ENCODE assay signal across 22 cellular contexts in the genomic region with DNA sequence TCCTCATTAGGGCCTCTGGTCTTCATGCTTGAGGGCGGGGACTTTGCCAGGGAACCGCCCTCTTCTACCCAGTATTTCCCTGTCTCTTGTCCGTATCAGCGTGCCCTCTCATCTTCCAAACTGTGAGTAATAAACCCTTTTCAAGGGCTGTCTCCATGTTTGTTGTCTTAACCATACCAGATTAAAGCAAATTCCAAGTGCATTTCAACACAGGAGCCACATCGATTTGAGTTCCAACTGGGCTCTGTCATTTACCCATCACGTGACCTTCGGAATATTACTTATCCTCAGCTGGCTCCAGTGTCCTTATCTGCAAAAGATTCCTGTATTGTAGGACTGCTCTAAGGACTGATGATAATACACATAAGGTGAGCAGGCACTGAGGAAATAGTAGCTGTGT. TPM values are rescaled to one million over a fixed set of nuclear protein-coding genes. Genes with fewer than 3 reads are reported as not detected.
A peak's percentile ranks its signal among the peaks of the same experiment; 100 is the strongest.
DNase-seq lines count a peak whose midpoint lies in the region; ATAC-seq, FAIRE-seq and TF ChIP-seq lines count a peak whose summit lies in the region.
"Had no signal": no experiment of that assay in that cellular context is flagged by ENCODE, and none has a peak within 500 bp of the region (broad histone marks: within the 10 kb centered on the region; RNA-seq: fewer than 3 reads in every experiment).

No MANE protein-coding gene starts in this region.

- peak overlapping the region; percentile 17 for H3K27ac Mint-ChIP-seq in type B pancreatic cell
- H3K27ac Mint-ChIP-seq: CD4-positive, alpha-beta T cell had no signal

- H3K4me1 ChIP-seq in SK-N-SH (ENCODE audit: control insufficient read depth in 1 of 2, insufficient read depth in 2 of 2, low read depth in 1 of 2, low read length in 1 of 2): no peaks in the 10 kb centered on the region
- H3K4me1 ChIP-seq in K562 (replicated peaks in 1 of 2; ENCODE audit: control insufficient read depth in 2 of 2, insufficient read depth in 2 of 2, low read length in 2 of 2): no peaks in the 10 kb centered on the region
- no peaks in the 10 kb centered on the region for H3K4me1 ChIP-seq in hepatocyte (ENCODE audit: insufficient read depth)
- H3K4me1 ChIP-seq: Peyer's patch had no signal

- intact Hi-C loops in K562 (cut with micrococcal nuclease): no loop called here

- TF ChIP-seq CTCF in SK-N-SH (IDR thresholded peaks at IDR 0.05) (no peak), K562 (IDR thresholded peaks at IDR 0.05 in 2 of 3, conservative IDR thresholded peaks at IDR 0.05 in 1 of 3; ENCODE audit: insufficient read depth in 2 of 3, low read depth in 1 of 3, low read length in 3 of 3) (no peak), hepatocyte (IDR thresholded peaks at IDR 0.05; ENCODE audit: poor library complexity) (no peak), type B pancreatic cell (conservative IDR thresholded peaks at IDR 0.05) (no peak)

- H4K20me1 ChIP-seq in SK-N-SH (ENCODE audit: insufficient read depth): no peaks in the 10 kb centered on the region
- H4K20me1 ChIP-seq in K562 (replicated peaks; ENCODE audit: control insufficient read depth, insufficient read depth, low read length): no peaks in the 10 kb centered on the region
- H4K20me1 ChIP-seq in hepatocyte (ENCODE audit: insufficient read depth, poor library complexity, severe bottlenecking): no peaks in the 10 kb centered on the region
- H4K20me1 ChIP-seq: BLaER1 had no signal

- H3K27me3 ChIP-seq in SK-N-SH (ENCODE audit: insufficient read depth): no peaks in the 10 kb centered on the region
- peaks cover 0 to 11% of the 10 kb centered on the region in 2 experiments; a peak in 3 of 5 replicates for H3K27me3 ChIP-seq in K562 (ENCODE audit: control insufficient read depth in 2 of 2, insufficient read depth in 2 of 2, low read length in 2 of 2)
- no peaks in the 10 kb centered on the region for H3K27me3 ChIP-seq in hepatocyte
- H3K27me3 ChIP-seq: BLaER1, Peyer's patch had no signal

- no peak overlapping the region for H3K4me3 Mint-ChIP-seq in type B pancreatic cell
- H3K4me3 Mint-ChIP-seq: CD4-positive, alpha-beta T cell had no signal

- no peaks in the 10 kb centered on the region for H3K4me1 Mint-ChIP-seq in type B pancreatic cell (ENCODE audit: unreplicated experiment)

- 62% methylated on average over 7 of the region's 7 CpGs for WGBS in SK-N-SH (ENCODE audit: low lambda C conversion rate)
- 17% methylated on average over 7 of the region's 7 CpGs for WGBS in K562 (ENCODE audit: insufficient coverage, low coverage, missing lambda C conversion rate)
- 71% methylated on average over 7 of the region's 7 CpGs for WGBS in hepatocyte (ENCODE audit: low lambda C conversion rate, missing lambda C conversion rate)

- CTCF ChIA-PET in SK-N-SH (lab: Yijun Ruan, JAX): interaction anchor here (0.8 to 1.3 kb wide), 3 partner anchors 41 to 110 kb away, joined by 3 to 5 read pairs (median 3); no protein-coding TSS in a partner anchor
- CTCF ChIA-PET in K562 (lab: Yijun Ruan, JAX; ENCODE audit: low intra/inter-chr PET ratio): no interaction called here

- no peak for TF ChIP-seq POLR2A in K562 (conservative IDR thresholded peaks at IDR 0.05)

- H2AFZ ChIP-seq in SK-N-SH (ENCODE audit: low read depth) (no peak overlapping the region), K562 (ENCODE audit: low read depth, low read length) (no peak overlapping the region), hepatocyte (no peak overlapping the region)

- DNase-seq in SK-N-SH: no peak
- DNase-seq in K562 (ENCODE audit: extremely low read depth in 1 of 4, low spot score in 3 of 4): no peak
- DNase-seq in hepatocyte (ENCODE audit: low spot score): peak; percentile 13
- no peak for DNase-seq in type B pancreatic cell (ENCODE audit: extremely low spot score, unreplicated experiment)
- DNase-seq in NCI-H2227 (lab: John Stamatoyannopoulos, UW; ENCODE audit: unreplicated experiment): no peak
- DNase-seq in stimulated activated CD4-positive, alpha-beta T cell treated with anti-CD3 and anti-CD28 coated beads, Interleukin-2, amount 100 ng/mL, for 24 hours: no peak
- DNase-seq in SKM-1 (lab: John Stamatoyannopoulos, UW; ENCODE audit: unreplicated experiment): no peak
- DNase-seq: ACHN; CD4-positive, alpha-beta T cell; COR-L47; DMS153; NCI-H1105; NCI-H2029; NCI-H524 treated with DMSO at 0.1 percent for 48 hours; Peyer's patch had no signal

- no peaks in the 10 kb centered on the region for H3K27me3 Mint-ChIP-seq in type B pancreatic cell
- H3K27me3 Mint-ChIP-seq: CD4-positive, alpha-beta T cell had no signal

- H3K4me2 ChIP-seq in SK-N-SH (no peak overlapping the region), K562 (ENCODE audit: insufficient read depth, low read length) (no peak overlapping the region), hepatocyte (no peak overlapping the region)
- H3K4me2 ChIP-seq: BLaER1 had no signal

- no peak for TF ChIP-seq RAD21 in SK-N-SH (IDR thresholded peaks at IDR 0.05; ENCODE audit: low read length)
- TF ChIP-seq RAD21 in K562 (CRISPR knock-in tag; conservative IDR thresholded peaks at IDR 0.05 in 1 of 2, IDR thresholded peaks at IDR 0.05 in 1 of 2): no peak

- H3K4me3 ChIP-seq in SK-N-SH (ENCODE audit: low read depth in 2 of 2, low read length in 1 of 2) (no peak overlapping the region), K562 (no peak overlapping the region), hepatocyte (no peak overlapping the region)
- H3K4me3 ChIP-seq: BLaER1, Peyer's patch had no signal

- POLR2A ChIA-PET in SK-N-SH (lab: Yijun Ruan, JAX): no interaction called here
- POLR2A ChIA-PET in K562 (lab: Yijun Ruan, JAX): no interaction called here

- no peaks in the 10 kb centered on the region for H3K36me3 ChIP-seq in SK-N-SH (replicated peaks in 1 of 2; ENCODE audit: control insufficient read depth in 1 of 2, insufficient read depth in 2 of 2, low read length in 1 of 2)
- H3K36me3 ChIP-seq in K562 (ENCODE audit: control insufficient read depth, insufficient read depth, low read length): no peaks in the 10 kb centered on the region
- H3K36me3 ChIP-seq in hepatocyte (replicated peaks; ENCODE audit: insufficient read depth, low read depth): no peaks in the 10 kb centered on the region
- H3K36me3 ChIP-seq: BLaER1, Peyer's patch had no signal

- H3K9ac ChIP-seq in SK-N-SH: no peak overlapping the region
- no peak overlapping the region for H3K9ac ChIP-seq in K562 (ENCODE audit: insufficient read depth in 1 of 2, low read depth in 2 of 2, low read length in 2 of 2)
- H3K9ac ChIP-seq: BLaER1 had no signal

- H3K9me3 ChIP-seq in SK-N-SH: no peaks in the 10 kb centered on the region
- H3K9me3 ChIP-seq in K562 (replicated peaks; ENCODE audit: control insufficient read depth, insufficient read depth, low read depth, low read length): no peaks in the 10 kb centered on the region
- H3K9me3 ChIP-seq in hepatocyte (ENCODE audit: low read depth): no peaks in the 10 kb centered on the region
- H3K9me3 ChIP-seq: Peyer's patch had no signal

- no TSS peak for BruUV-seq in K562 (replicated peaks; lab: Mats Ljungman, UMichigan)

- H3K27ac ChIP-seq in SK-N-SH (ENCODE audit: low read depth in 2 of 2, low read length in 1 of 2): no peak overlapping the region
- no peak overlapping the region for H3K27ac ChIP-seq in K562 (ENCODE audit: extremely low read depth, low read depth, low read length)
- H3K27ac ChIP-seq in hepatocyte: no peak overlapping the region
- H3K27ac ChIP-seq: 22Rv1, BLaER1, Peyer's patch had no signal

- ATAC-seq in SK-N-SH treated with all-trans-retinoic acid at 6 μM for 48 hours (no peak), K562 (no peak)

- peaks cover 4% of the 10 kb centered on the region for H3K36me3 Mint-ChIP-seq in type B pancreatic cell

- no peaks in the 10 kb centered on the region for H3F3A ChIP-seq in SK-N-SH (replicated peaks; ENCODE audit: insufficient read depth)

- H3K79me2 ChIP-seq in SK-N-SH (ENCODE audit: insufficient read depth) (no peaks in the 10 kb centered on the region; the same call in 1 of the 2 replicates), K562 (ENCODE audit: control insufficient read depth, insufficient read depth, low read length) (no peaks in the 10 kb centered on the region), hepatocyte (no peaks in the 10 kb centered on the region)

- in situ Hi-C loops in K562 (cut with MboI): no loop called here

- peaks cover 4% of the 10 kb centered on the region for H3K9me3 Mint-ChIP-seq in type B pancreatic cell
- H3K9me3 Mint-ChIP-seq: CD4-positive, alpha-beta T cell had no signal

- TF ChIP-seq EP300 in SK-N-SH (IDR thresholded peaks at IDR 0.05; ENCODE audit: borderline replicate concordance in 1 of 2, low read depth in 1 of 2, low read length in 1 of 2): no peak
- TF ChIP-seq EP300 in K562 (IDR thresholded peaks at IDR 0.05; ENCODE audit: low read length): no peak

- no peak for FAIRE-seq in K562 (lab: Jason Lieb, UNC)
- FAIRE-seq: G401.6, GM18507, GM19239, H54 had no signal

- H3K9me1 ChIP-seq in K562 (ENCODE audit: control insufficient read depth, insufficient read depth, low read length): no peaks in the 10 kb centered on the region

- no peaks in the 10 kb centered on the region for H3K9me2 ChIP-seq in SK-N-SH
- no peaks in the 10 kb centered on the region for H3K9me2 ChIP-seq in hepatocyte (replicated peaks; ENCODE audit: insufficient read depth)

RNA-seq across cellular contexts. Expression of a gene that starts 6.4 kb away (rescaled TPM):
- 0.35 and 0.41 TPM in 2 replicates for polyA plus RNA-seq in SK-N-SH (2012; rRNA removed)
- 0.51 and 0.53 TPM in 2 replicates for polyA plus RNA-seq in SK-N-SH (2012; cell fraction: cytosol; rRNA removed)
- 0.33 and 0.52 TPM in 2 replicates for polyA plus RNA-seq in SK-N-SH (2012; cell fraction: nucleus; rRNA removed)
- total RNA-seq in K562 (2011; cell fraction: chromatin; rRNA removed; ENCODE audit: low replicate concordance): 0.05 and 0.32 TPM in 2 replicates
- not detected in 2 replicates for total RNA-seq in K562 (2011; cell fraction: nucleolus; rRNA removed)
- total RNA-seq in K562 (2011; cell fraction: nucleoplasm; rRNA removed): 0.15 TPM in 1 of 2 replicates, not detected in the other
- 0.04 TPM in 1 of 2 replicates, not detected in the other for total RNA-seq in K562 (2014; rRNA removed)
- 0.03 and 0.04 TPM in 2 replicates for total RNA-seq in K562 (2014; rRNA removed; fragmentation: Illumina TruSeq; extraction: Trizol)
- total RNA-seq in K562 (2015; rRNA removed; fragmentation: Illumina TruSeq; extraction: Trizol): 0.11 TPM in 1 of 2 replicates, not detected in the other
- total RNA-seq in K562 (2021): 0.07 TPM in 1 of 2 replicates, not detected in the other
- polyA plus RNA-seq in K562 (2011; rRNA removed): 0.01 and 0.03 TPM in 2 replicates
- 0.01 TPM in 2 replicates for polyA plus RNA-seq in K562 (2011; cell fraction: cytosol; rRNA removed)
- 0.03 and 0.07 TPM in 2 replicates for polyA plus RNA-seq in K562 (2011; cell fraction: nucleus; rRNA removed)
- 0.01 TPM in 1 of 2 replicates, not detected in the other for polyA plus RNA-seq in K562 (2012)
- polyA plus RNA-seq in K562 (2014; fragmentation: Illumina TruSeq; extraction: Trizol): not detected in 2 replicates
- not detected for polyA plus RNA-seq in K562 (2014; fragmentation: Nextera tagmentation; extraction: Ambion mirVana)
- polyA plus RNA-seq in K562 (2014; rRNA removed): not detected in 2 replicates
- 0.42 TPM in 1 of 2 replicates, not detected in the other for polyA minus RNA-seq in K562 (2011; rRNA and poly(A)+ RNA removed)
- not detected in 2 replicates for polyA minus RNA-seq in K562 (2011; cell fraction: cytosol; rRNA and poly(A)+ RNA removed)
- not detected in 2 replicates for polyA minus RNA-seq in K562 (2011; cell fraction: nucleus; rRNA and poly(A)+ RNA removed)
- 0.27 and 0.84 TPM in 2 replicates for total RNA-seq in hepatocyte
- 0.05 and 0.16 TPM in 2 replicates for polyA plus RNA-seq in hepatocyte
- total RNA-seq in type B pancreatic cell (ENCODE audit: low replicate concordance): 1.6 and 5.7 TPM in 2 replicates
